14 cellular contexts compared by ENCODE assay signal in genomic region chr1:59186656-59187055, GRCh38.
DNase-seq lines count a peak whose midpoint lies in the region; ATAC-seq, FAIRE-seq and TF ChIP-seq lines count a peak whose summit lies in the region.
"Had no signal": no experiment of that assay in that cellular context is flagged by ENCODE, and none has a peak within 500 bp of the region (broad histone marks: within the 10 kb centered on the region; RNA-seq: fewer than 3 reads in every experiment).

No MANE protein-coding gene starts in this region.

- TF ChIP-seq CTCF in endodermal cell (conservative IDR thresholded peaks at IDR 0.05): no peak

- H3K9me3 Mint-ChIP-seq in stimulated activated naive CD8-positive, alpha-beta T cell treated with anti-CD3 and anti-CD28 coated beads, Interleukin-15, amount 100 ng/mL, for 72 hours: peaks cover 8% of the 10 kb centered on the region in 2 donors
- H3K9me3 Mint-ChIP-seq in endodermal cell: peaks cover 2% of the 10 kb centered on the region
- no peaks in the 10 kb centered on the region for H3K9me3 Mint-ChIP-seq in activated T-cell treated with anti-CD3 and anti-CD28 coated beads, Interleukin-2, amount 50 U/mL, for 24 hours

- no peak for DNase-seq in stimulated activated naive CD8-positive, alpha-beta T cell treated with anti-CD3 and anti-CD28 coated beads, Interleukin-15, Interleukin-2, amounts not matched to agents 100 U/mL and 50 U/mL, for 24 hours
- no peak for DNase-seq in stimulated activated naive CD8-positive, alpha-beta T cell treated with anti-CD3 and anti-CD28 coated beads, Interleukin-15, amount 100 ng/mL, for 72 hours
- peak; percentile 49 for DNase-seq in endodermal cell
- peak; percentile 83 for DNase-seq in islet precursor cell
- DNase-seq in activated T-cell treated with anti-CD3 and anti-CD28 coated beads, Interleukin-2, amount 50 U/mL, for 24 hours: no peak
- DNase-seq in stimulated activated naive CD4-positive, alpha-beta T cell treated with Interleukin-2 at 50 U/mL for 16 hours (lab: John Stamatoyannopoulos, UW): no peak
- no peak for DNase-seq in urothelium cell line (ENCODE audit: low spot score)
- DNase-seq: activated CD4-positive, alpha-beta T cell treated with anti-CD3 and anti-CD28 coated beads for 48 hours; effector memory CD4-positive, alpha-beta T cell; spleen; T-helper 17 cell had no signal

- no peak overlapping the region for H3K27ac Mint-ChIP-seq in stimulated activated naive CD8-positive, alpha-beta T cell treated with anti-CD3 and anti-CD28 coated beads, Interleukin-15, amount 100 ng/mL, for 72 hours
- H3K27ac Mint-ChIP-seq in endodermal cell: no peak overlapping the region
- no peak overlapping the region for H3K27ac Mint-ChIP-seq in activated T-cell treated with anti-CD3 and anti-CD28 coated beads, Interleukin-2, amount 50 U/mL, for 24 hours
- H3K27ac Mint-ChIP-seq: T-helper 17 cell had no signal

- FAIRE-seq in urothelium cell line (lab: Jason Lieb, UNC): no peak
- FAIRE-seq: A549 had no signal

- no peaks in the 10 kb centered on the region for H3K36me3 ChIP-seq in endodermal cell (ENCODE audit: control insufficient read depth, insufficient read depth, low read length)
- H3K36me3 ChIP-seq: ascending aorta, spleen had no signal

- no peaks in the 10 kb centered on the region for H3K36me3 Mint-ChIP-seq in endodermal cell (ENCODE audit: low read depth)
- no peaks in the 10 kb centered on the region for H3K36me3 Mint-ChIP-seq in activated T-cell treated with anti-CD3 and anti-CD28 coated beads, Interleukin-2, amount 50 U/mL, for 24 hours (ENCODE audit: low read depth)

- H3K4me1 Mint-ChIP-seq in stimulated activated naive CD8-positive, alpha-beta T cell treated with anti-CD3 and anti-CD28 coated beads, Interleukin-15, amount 100 ng/mL, for 72 hours: no peaks in the 10 kb centered on the region
- peaks cover 28% of the 10 kb centered on the region for H3K4me1 Mint-ChIP-seq in endodermal cell
- H3K4me1 Mint-ChIP-seq in activated T-cell treated with anti-CD3 and anti-CD28 coated beads, Interleukin-2, amount 50 U/mL, for 24 hours (ENCODE audit: low read depth): no peaks in the 10 kb centered on the region
- H3K4me1 Mint-ChIP-seq: T-helper 17 cell had no signal

- H3K9ac ChIP-seq in endodermal cell (ENCODE audit: extremely low read depth, low read length, poor library complexity, severe bottlenecking): no peak overlapping the region

- H3K4me1 ChIP-seq in endodermal cell (ENCODE audit: control insufficient read depth, insufficient read depth, low read length): peaks cover 20% of the 10 kb centered on the region
- H3K4me1 ChIP-seq: A549, spleen had no signal

- H3K4me3 Mint-ChIP-seq in stimulated activated naive CD8-positive, alpha-beta T cell treated with anti-CD3 and anti-CD28 coated beads, Interleukin-15, amount 100 ng/mL, for 72 hours: no peak overlapping the region
- H3K4me3 Mint-ChIP-seq in endodermal cell: no peak overlapping the region
- no peak overlapping the region for H3K4me3 Mint-ChIP-seq in activated T-cell treated with anti-CD3 and anti-CD28 coated beads, Interleukin-2, amount 50 U/mL, for 24 hours
- H3K4me3 Mint-ChIP-seq: T-helper 17 cell had no signal

- no peaks in the 10 kb centered on the region for H3K9me3 ChIP-seq in endodermal cell (ENCODE audit: control insufficient read depth, low read length)
- H3K9me3 ChIP-seq: A549, ascending aorta, spleen had no signal

- 62 to 76% methylated on average over 3 of the region's 3 CpGs for WGBS in endodermal cell (ENCODE audit: insufficient coverage in 1 of 2, insufficient read length in 1 of 2), 2 experiments

- H3K27ac ChIP-seq in endodermal cell (ENCODE audit: low read depth, low read length): no peak overlapping the region
- H3K27ac ChIP-seq: A549, ascending aorta, spleen had no signal

- peaks cover 7% of the 10 kb centered on the region for H3K27me3 Mint-ChIP-seq in stimulated activated naive CD8-positive, alpha-beta T cell treated with anti-CD3 and anti-CD28 coated beads, Interleukin-15, amount 100 ng/mL, for 72 hours
- peaks cover 2% of the 10 kb centered on the region for H3K27me3 Mint-ChIP-seq in endodermal cell (ENCODE audit: insufficient read depth)
- peaks cover 5% of the 10 kb centered on the region for H3K27me3 Mint-ChIP-seq in activated T-cell treated with anti-CD3 and anti-CD28 coated beads, Interleukin-2, amount 50 U/mL, for 24 hours
- H3K27me3 Mint-ChIP-seq: T-helper 17 cell had no signal

- H3K27me3 ChIP-seq in endodermal cell (ENCODE audit: control insufficient read depth, insufficient read depth, low read length, poor library complexity, severe bottlenecking): no peaks in the 10 kb centered on the region
- H3K27me3 ChIP-seq: ascending aorta, spleen had no signal

- no peak overlapping the region for H3K4me3 ChIP-seq in endodermal cell (ENCODE audit: low read length)
- H3K4me3 ChIP-seq: A549, ascending aorta, spleen had no signal

- ATAC-seq in stimulated activated naive CD8-positive, alpha-beta T cell treated with anti-CD3 and anti-CD28 coated beads, Interleukin-15, Interleukin-2, amounts not matched to agents 100 U/mL and 50 U/mL, for 24 hours: peak; percentile 36
- no peak for ATAC-seq in stimulated activated naive CD8-positive, alpha-beta T cell treated with anti-CD3 and anti-CD28 coated beads, Interleukin-15, amount 100 ng/mL, for 72 hours
- ATAC-seq in HG03442 (IDR thresholded peaks at IDR 0.05; ENCODE audit: unreplicated experiment): no peak
- ATAC-seq: A549, T-helper 17 cell had no signal

Comparison
In these comparisons a context has a peak if more than half of its experiments do, and no peak if none do; other contexts are left out.
1. DNase-seq: peak in endodermal cell (single experiment) and islet precursor cell (single experiment); none in stimulated activated naive CD8-positive, alpha-beta T cell treated with anti-CD3 and anti-CD28 coated beads, Interleukin-15, Interleukin-2, amounts not matched to agents 100 U/mL and 50 U/mL, for 24 hours (single experiment), stimulated activated naive CD8-positive, alpha-beta T cell treated with anti-CD3 and anti-CD28 coated beads, Interleukin-15, amount 100 ng/mL, for 72 hours (0 of 2), activated T-cell treated with anti-CD3 and anti-CD28 coated beads, Interleukin-2, amount 50 U/mL, for 24 hours (single experiment), stimulated activated naive CD4-positive, alpha-beta T cell treated with Interleukin-2 at 50 U/mL for 16 hours (single experiment) and urothelium cell line (single experiment).